Comparison of ENCODE assay signal across 23 cellular contexts in the genomic region with DNA sequence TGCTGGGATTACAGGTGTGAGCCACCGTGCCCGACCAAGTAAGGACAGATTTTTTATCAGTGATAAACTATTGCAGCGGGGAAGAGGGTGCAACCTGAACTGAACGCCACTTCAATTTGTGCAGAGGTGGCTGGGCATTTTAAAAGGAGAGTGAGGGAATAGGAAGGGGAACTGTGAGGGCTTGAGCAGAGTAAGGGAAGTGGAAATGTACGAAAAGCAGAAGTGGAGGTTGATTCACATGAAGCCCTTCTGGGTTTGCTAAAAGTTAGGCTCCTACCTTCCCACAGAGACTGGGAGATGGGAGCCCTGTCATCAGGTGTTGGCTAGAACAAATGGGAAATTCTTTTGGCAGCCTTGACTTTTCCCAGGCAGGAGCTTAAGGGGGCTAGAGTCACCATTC. TPM values are rescaled to one million over a fixed set of nuclear protein-coding genes. Genes with fewer than 3 reads are reported as not detected.
DNase-seq lines count a peak whose midpoint lies in the region; ATAC-seq, FAIRE-seq and TF ChIP-seq lines count a peak whose summit lies in the region.
"Had no signal": no experiment of that assay in that cellular context is flagged by ENCODE, and none has a peak within 500 bp of the region (broad histone marks: within the 10 kb centered on the region; RNA-seq: fewer than 3 reads in every experiment).

No MANE protein-coding gene starts in this region.

- peak; percentile 62 for ATAC-seq in GM18868 (IDR thresholded peaks at IDR 0.05; ENCODE audit: unreplicated experiment)
- ATAC-seq in K562: no peak
- ATAC-seq: activated naive CD8-positive, alpha-beta T cell treated with anti-CD3 and anti-CD28 coated beads, Interleukin-2, amount 50 U/mL, for 24 hours; left colon had no signal

- no TSS peak for BruUV-seq in K562 (replicated peaks; lab: Mats Ljungman, UMichigan)

- no peak overlapping the region for H3K4me3 ChIP-seq in K562
- peak overlapping the region in 1 of 8 donors; percentile 3 for H3K4me3 ChIP-seq in spleen
- no peak overlapping the region for H3K4me3 ChIP-seq in Karpas-422 (ENCODE audit: low read length)
- H3K4me3 ChIP-seq in thyroid gland (replicated peaks in 1 of 3): no peak overlapping the region
- H3K4me3 ChIP-seq in esophagus muscularis mucosa: no peak overlapping the region
- H3K4me3 ChIP-seq: HAP-1, right atrium auricular region had no signal

- H3K36me3 ChIP-seq in K562 (ENCODE audit: control insufficient read depth, insufficient read depth, low read length) (peaks cover 7% of the 10 kb centered on the region; the same call in 1 of the 3 replicates), spleen (peaks cover 0 to 81% (median 57%) of the 10 kb centered on the region in 6 donors), Karpas-422 (ENCODE audit: insufficient read depth, low read length) (0 out of 2 replicates have a peak, but pooled peaks cover 3% of the 10 kb centered on the region), thyroid gland (peaks cover 30 to 46% of the 10 kb centered on the region in 2 donors), esophagus muscularis mucosa (peaks cover 40 to 79% (median 71%) of the 10 kb centered on the region in 4 donors)

- H3K27me3 ChIP-seq in K562 (ENCODE audit: control insufficient read depth in 2 of 2, insufficient read depth in 2 of 2, low read length in 2 of 2) (no peaks in the 10 kb centered on the region), spleen (replicated peaks in 1 of 7) (no peaks in the 10 kb centered on the region), Karpas-422 (ENCODE audit: low read length) (no peaks in the 10 kb centered on the region), thyroid gland (no peaks in the 10 kb centered on the region), esophagus muscularis mucosa (no peaks in the 10 kb centered on the region)
- H3K27me3 ChIP-seq: right atrium auricular region had no signal

- no peaks in the 10 kb centered on the region for H3K9me2 ChIP-seq in Karpas-422 (replicated peaks; ENCODE audit: insufficient read depth, low read length)

- FAIRE-seq in K562 (lab: Jason Lieb, UNC): no peak

- CTCF ChIA-PET in K562 (lab: Yijun Ruan, JAX; ENCODE audit: low intra/inter-chr PET ratio): no interaction called here

- TF ChIP-seq RAD21 in K562 (CRISPR knock-in tag; conservative IDR thresholded peaks at IDR 0.05 in 1 of 2, IDR thresholded peaks at IDR 0.05 in 1 of 2): no peak

- H4K20me1 ChIP-seq in K562 (replicated peaks; ENCODE audit: control insufficient read depth, insufficient read depth, low read length) (no peaks in the 10 kb centered on the region), Karpas-422 (ENCODE audit: insufficient read depth, low read depth, low read length) (no peaks in the 10 kb centered on the region)

- TF ChIP-seq POLR2A in K562 (conservative IDR thresholded peaks at IDR 0.05) (no peak), spleen (IDR thresholded peaks at IDR 0.05) (no peak), thyroid gland (IDR thresholded peaks at IDR 0.05) (no peak), esophagus muscularis mucosa (IDR thresholded peaks at IDR 0.05; ENCODE audit: low read depth) (no peak)

- POLR2A ChIA-PET in K562 (lab: Yijun Ruan, JAX): no interaction called here

- H3K4me1 ChIP-seq in K562 (replicated peaks in 1 of 2; ENCODE audit: control insufficient read depth in 2 of 2, insufficient read depth in 2 of 2, low read length in 2 of 2) (peaks cover 0 to 4% of the 10 kb centered on the region in 2 experiments; a peak in 2 of 5 replicates), spleen (peaks cover 0 to 31% (median 13%) of the 10 kb centered on the region in 6 donors), Karpas-422 (ENCODE audit: low read length) (peaks cover 6% of the 10 kb centered on the region), thyroid gland (no peaks in the 10 kb centered on the region), esophagus muscularis mucosa (peaks cover under 1 to 8% (median 2%) of the 10 kb centered on the region in 4 donors)
- H3K4me1 ChIP-seq: HAP-1 had no signal

- TF ChIP-seq EP300 in K562 (IDR thresholded peaks at IDR 0.05; ENCODE audit: low read length) (no peak), esophagus muscularis mucosa (IDR thresholded peaks at IDR 0.05) (no peak)

- no peak overlapping the region for H3K27ac ChIP-seq in K562 (ENCODE audit: extremely low read depth, low read depth, low read length)
- peak overlapping the region in 6 of 8 donors; percentile 13 to 51 (median 24) for H3K27ac ChIP-seq in spleen
- no peak overlapping the region for H3K27ac ChIP-seq in Karpas-422 (ENCODE audit: low read length)
- H3K27ac ChIP-seq in thyroid gland: no peak overlapping the region
- H3K27ac ChIP-seq in esophagus muscularis mucosa (replicated peaks in 1 of 4): no peak overlapping the region
- H3K27ac ChIP-seq: right atrium auricular region had no signal

- TF ChIP-seq CTCF in K562 (IDR thresholded peaks at IDR 0.05 in 2 of 3, conservative IDR thresholded peaks at IDR 0.05 in 1 of 3; ENCODE audit: insufficient read depth in 2 of 3, low read depth in 1 of 3, low read length in 3 of 3) (no peak), spleen (IDR thresholded peaks at IDR 0.05 in 8 of 11, conservative IDR thresholded peaks at IDR 0.05 in 3 of 11) (no peak), thyroid gland (IDR thresholded peaks at IDR 0.05) (no peak), esophagus muscularis mucosa (IDR thresholded peaks at IDR 0.05) (no peak)

- WGBS in K562 (ENCODE audit: insufficient coverage, low coverage, missing lambda C conversion rate): 80% methylated on average over 5 of the region's 5 CpGs
- 33 to 57% (median 43%) methylated on average over 5 of the region's 5 CpGs for WGBS in spleen, 5 donors
- 92 to 97% methylated on average over 5 of the region's 5 CpGs for WGBS in thyroid gland, 2 donors
- 79% methylated on average over 5 of the region's 5 CpGs for WGBS in esophagus muscularis mucosa

- H3K9ac ChIP-seq in K562 (ENCODE audit: insufficient read depth in 1 of 2, low read depth in 2 of 2, low read length in 2 of 2) (no peak overlapping the region), Karpas-422 (ENCODE audit: low read length) (no peak overlapping the region)

- H2AFZ ChIP-seq in K562 (ENCODE audit: low read depth, low read length) (no peak overlapping the region), Karpas-422 (ENCODE audit: low read length) (no peak overlapping the region)

- H3K9me1 ChIP-seq in K562 (ENCODE audit: control insufficient read depth, insufficient read depth, low read length): no peaks in the 10 kb centered on the region

- in situ Hi-C loops in K562 (cut with MboI): no loop called here

- H3K79me2 ChIP-seq in K562 (ENCODE audit: control insufficient read depth, insufficient read depth, low read length): 0 out of 3 replicates have a peak, but pooled peaks cover under 1% of the 10 kb centered on the region
- peaks cover 5% of the 10 kb centered on the region for H3K79me2 ChIP-seq in Karpas-422 (ENCODE audit: low read length)

- intact Hi-C loops in K562 (cut with micrococcal nuclease): no loop called here
- intact Hi-C loops in spleen (cut with DNase I; ENCODE audit: low total_unique reads): no loop called here
- intact Hi-C loops in thyroid gland (cut with DNase I): no loop called here
- intact Hi-C loops in esophagus muscularis mucosa (cut with DNase I): no loop called here

- H3K4me2 ChIP-seq in K562 (ENCODE audit: insufficient read depth, low read length) (no peak overlapping the region), Karpas-422 (ENCODE audit: low read depth, low read length, poor library complexity, severe bottlenecking) (no peak overlapping the region)

- no peaks in the 10 kb centered on the region for H3K9me3 ChIP-seq in K562 (replicated peaks; ENCODE audit: control insufficient read depth, insufficient read depth, low read depth, low read length)
- no peaks in the 10 kb centered on the region for H3K9me3 ChIP-seq in spleen
- H3K9me3 ChIP-seq in Karpas-422 (ENCODE audit: low read length): no peaks in the 10 kb centered on the region
- H3K9me3 ChIP-seq in thyroid gland: no peaks in the 10 kb centered on the region
- H3K9me3 ChIP-seq in esophagus muscularis mucosa: no peaks in the 10 kb centered on the region
- H3K9me3 ChIP-seq: HAP-1, right atrium auricular region had no signal

- peak; percentile 81 for DNase-seq in NOMO-1 treated with dmso at 0.1 percent for 144 hours (lab: John Stamatoyannopoulos, UW; ENCODE audit: unreplicated experiment)
- no peak for DNase-seq in K562 (ENCODE audit: extremely low read depth in 1 of 4, low spot score in 3 of 4)
- DNase-seq in spleen: no peak
- DNase-seq in Karpas-422: no peak
- no peak for DNase-seq in thyroid gland
- no peak for DNase-seq in esophagus muscularis mucosa (ENCODE audit: extremely low spot score)
- no peak for DNase-seq in NCI-H510A (lab: John Stamatoyannopoulos, UW)
- DNase-seq: activated CD4-positive, alpha-beta T cell treated with anti-CD3 and anti-CD28 coated beads for 1 hour; activated naive CD8-positive, alpha-beta T cell treated with anti-CD3 and anti-CD28 coated beads, Interleukin-2, amount 50 U/mL, for 24 hours; dermis blood vessel endothelial cell; DMS79 treated with DMSO at 0.1 percent for 48 hours; foreskin melanocyte; left colon; NCI-H1694; NCI-H345; NK-92 treated with Interleukin-12 subunit alpha and Interleukin-12 subunit beta, amount 100 ng/mL, for 24 hours; SHP77; stimulated activated naive CD4-positive, alpha-beta T cell had no signal

RNA-seq across cellular contexts. Expression of a gene that starts 6.1 kb away (rescaled TPM):
- 27.6 and 95.1 TPM in 2 replicates for total RNA-seq in K562 (2011; cell fraction: chromatin; rRNA removed; ENCODE audit: low replicate concordance)
- 56.0 and 75.7 TPM in 2 replicates for total RNA-seq in K562 (2011; cell fraction: nucleolus; rRNA removed)
- 40.2 and 44.7 TPM in 2 replicates for total RNA-seq in K562 (2011; cell fraction: nucleoplasm; rRNA removed)
- total RNA-seq in K562 (2014; rRNA removed) (8.5 and 10.3 TPM in 2 replicates), K562 (2014; rRNA removed; fragmentation: Illumina TruSeq; extraction: Trizol) (3.3 TPM in 2 replicates), K562 (2015; rRNA removed; fragmentation: Illumina TruSeq; extraction: Trizol) (5.6 and 6.5 TPM in 2 replicates), K562 (2021) (20.6 and 21.7 TPM in 2 replicates), spleen (10 to 100 TPM; 25.8 to 57.0 (median 35.9) TPM), thyroid gland (10 to 100 TPM; 14.6 to 25.0 (median 19.7) TPM), esophagus muscularis mucosa (10 to 100 TPM in 3 of 4 donors, 1 to 10 TPM in 1; 8.9 to 24.2 (median 14.3) TPM)
- polyA plus RNA-seq in K562 (2011; rRNA removed) (4.7 and 14.4 TPM in 2 replicates), K562 (2014; fragmentation: Illumina TruSeq; extraction: Trizol) (7.3 and 10.6 TPM in 2 replicates), K562 (2014; fragmentation: Nextera tagmentation; extraction: Ambion mirVana) (under 1 TPM; 0.52 to 0.89 TPM), K562 (2014; rRNA removed) (9.0 and 12.6 TPM in 2 replicates), spleen (10 to 100 TPM; 15.8 to 40.8 (median 40.3) TPM)
- 5.6 and 6.8 TPM in 2 replicates for polyA plus RNA-seq in K562 (2011; cell fraction: cytosol; rRNA removed)
- polyA plus RNA-seq in K562 (2011; cell fraction: nucleus; rRNA removed): 89.3 and 106 TPM in 2 replicates
- polyA plus RNA-seq in K562 (2012): 14.2 TPM in 2 replicates
- 5.2 and 5.4 TPM in 2 replicates for polyA minus RNA-seq in K562 (2011; rRNA and poly(A)+ RNA removed)
- 9.6 and 10.6 TPM in 2 replicates for polyA minus RNA-seq in K562 (2011; cell fraction: cytosol; rRNA and poly(A)+ RNA removed)
- polyA minus RNA-seq in K562 (2011; cell fraction: nucleus; rRNA and poly(A)+ RNA removed): 27.2 and 31.0 TPM in 2 replicates
- total RNA-seq in Karpas-422 (2014; rRNA removed; shearing (Covaris generic); ENCODE audit: low replicate concordance): 19.8 and 24.0 TPM in 2 replicates

RNA-seq across cellular contexts. Expression of a gene that starts 23.6 kb away (rescaled TPM):
- total RNA-seq in K562 (2011; cell fraction: chromatin; rRNA removed; ENCODE audit: low replicate concordance): 0.28 and 2.2 TPM in 2 replicates
- total RNA-seq in K562 (2011; cell fraction: nucleolus; rRNA removed): 0.53 and 1.0 TPM in 2 replicates
- 0.53 and 0.59 TPM in 2 replicates for total RNA-seq in K562 (2011; cell fraction: nucleoplasm; rRNA removed)
- total RNA-seq in K562 (2014; rRNA removed) (not detected in 2 replicates), K562 (2014; rRNA removed; fragmentation: Illumina TruSeq; extraction: Trizol) (not detected in 2 replicates), K562 (2015; rRNA removed; fragmentation: Illumina TruSeq; extraction: Trizol) (0.04 TPM in 1 of 2 replicates, not detected in the other), K562 (2021) (0.04 and 0.31 TPM in 2 replicates), spleen (1 to 10 TPM; 1.6 to 9.2 (median 3.9) TPM), thyroid gland (1 to 10 TPM; 1.2 to 3.2 (median 2.8) TPM), esophagus muscularis mucosa (10 to 100 TPM; 15.0 to 30.4 (median 20.5) TPM)
- polyA plus RNA-seq in K562 (2011; rRNA removed) (0.26 and 0.76 TPM in 2 replicates), K562 (2014; fragmentation: Illumina TruSeq; extraction: Trizol) (0.04 TPM in 1 of 2 replicates, not detected in the other), K562 (2014; fragmentation: Nextera tagmentation; extraction: Ambion mirVana) (not detected), K562 (2014; rRNA removed) (0.05 and 0.11 TPM in 2 replicates), spleen (1 to 10 TPM in 1 of 3 donors, under 1 TPM in 2; 0.71 to 1.3 (median 0.74) TPM)
- 0.39 and 0.62 TPM in 2 replicates for polyA plus RNA-seq in K562 (2011; cell fraction: cytosol; rRNA removed)
- 3.3 and 5.9 TPM in 2 replicates for polyA plus RNA-seq in K562 (2011; cell fraction: nucleus; rRNA removed)
- polyA plus RNA-seq in K562 (2012): 0.08 and 0.17 TPM in 2 replicates
- polyA minus RNA-seq in K562 (2011; rRNA and poly(A)+ RNA removed): not detected in 2 replicates
- not detected in 2 replicates for polyA minus RNA-seq in K562 (2011; cell fraction: cytosol; rRNA and poly(A)+ RNA removed)
- polyA minus RNA-seq in K562 (2011; cell fraction: nucleus; rRNA and poly(A)+ RNA removed): 1.1 and 2.2 TPM in 2 replicates
- not detected in 2 replicates for total RNA-seq in Karpas-422 (2014; rRNA removed; shearing (Covaris generic); ENCODE audit: low replicate concordance)
- total RNA-seq: T-helper 2 cell treated with Interferon-gamma antibody and Interleukin-4, amounts not matched to agents 100 ng/mL and 5 ng/mL, for 36 hours had no signal

RNA-seq across cellular contexts. Expression of a gene that starts 31.7 kb away (rescaled TPM):
- 0.56 and 0.93 TPM in 2 replicates for total RNA-seq in K562 (2011; cell fraction: chromatin; rRNA removed; ENCODE audit: low replicate concordance)
- 0.79 and 1.0 TPM in 2 replicates for total RNA-seq in K562 (2011; cell fraction: nucleolus; rRNA removed)
- total RNA-seq in K562 (2011; cell fraction: nucleoplasm; rRNA removed): 0.84 and 1.1 TPM in 2 replicates
- 1.1 and 1.3 TPM in 2 replicates for total RNA-seq in K562 (2014; rRNA removed)
- total RNA-seq in K562 (2014; rRNA removed; fragmentation: Illumina TruSeq; extraction: Trizol): 0.11 and 0.13 TPM in 2 replicates
- 0.40 and 0.41 TPM in 2 replicates for total RNA-seq in K562 (2015; rRNA removed; fragmentation: Illumina TruSeq; extraction: Trizol)
- total RNA-seq in K562 (2021): 0.51 and 0.71 TPM in 2 replicates
- 0.61 and 0.72 TPM in 2 replicates for polyA plus RNA-seq in K562 (2011; rRNA removed)
- polyA plus RNA-seq in K562 (2011; cell fraction: cytosol; rRNA removed): 1.0 and 3.8 TPM in 2 replicates
- polyA plus RNA-seq in K562 (2011; cell fraction: nucleus; rRNA removed): 3.8 and 4.3 TPM in 2 replicates
- polyA plus RNA-seq in K562 (2012): 0.68 and 1.8 TPM in 2 replicates
- 0.36 and 0.61 TPM in 2 replicates for polyA plus RNA-seq in K562 (2014; fragmentation: Illumina TruSeq; extraction: Trizol)
- under 1 TPM; 0.07 TPM for polyA plus RNA-seq in K562 (2014; fragmentation: Nextera tagmentation; extraction: Ambion mirVana)
- 0.90 and 1.9 TPM in 2 replicates for polyA plus RNA-seq in K562 (2014; rRNA removed)
- 0.14 and 0.15 TPM in 2 replicates for polyA minus RNA-seq in K562 (2011; rRNA and poly(A)+ RNA removed)
- not detected in 2 replicates for polyA minus RNA-seq in K562 (2011; cell fraction: cytosol; rRNA and poly(A)+ RNA removed)
- polyA minus RNA-seq in K562 (2011; cell fraction: nucleus; rRNA and poly(A)+ RNA removed): 0.33 and 0.40 TPM in 2 replicates
- total RNA-seq in spleen: under 1 TPM in 1 of 7 donors, not detected in 6; 0.46 TPM
- under 1 TPM; 0.08 to 0.46 (median 0.16) TPM for polyA plus RNA-seq in spleen
- not detected in 2 replicates for total RNA-seq in Karpas-422 (2014; rRNA removed; shearing (Covaris generic); ENCODE audit: low replicate concordance)
- total RNA-seq in thyroid gland: 1 to 10 TPM in 1 of 4 donors, under 1 TPM in 2, not detected in 1; 0.50 to 1.1 (median 0.81) TPM
- under 1 TPM in 2 of 4 donors, not detected in 2; 0.45 to 0.75 TPM for total RNA-seq in esophagus muscularis mucosa
- total RNA-seq: dermis blood vessel endothelial cell; left colon; LHCN-M2; T-helper 2 cell treated with Interferon-gamma antibody and Interleukin-4, amounts not matched to agents 100 ng/mL and 5 ng/mL, for 36 hours had no signal

RNA-seq across cellular contexts. Expression of a gene that starts 32.4 kb away (rescaled TPM):
- 21.4 and 68.9 TPM in 2 replicates for total RNA-seq in K562 (2011; cell fraction: chromatin; rRNA removed; ENCODE audit: low replicate concordance)
- total RNA-seq in K562 (2011; cell fraction: nucleolus; rRNA removed): 49.9 and 55.4 TPM in 2 replicates
- 22.7 and 27.9 TPM in 2 replicates for total RNA-seq in K562 (2011; cell fraction: nucleoplasm; rRNA removed)
- total RNA-seq in K562 (2014; rRNA removed) (14.9 and 19.2 TPM in 2 replicates), K562 (2014; rRNA removed; fragmentation: Illumina TruSeq; extraction: Trizol) (2.5 and 3.0 TPM in 2 replicates), K562 (2015; rRNA removed; fragmentation: Illumina TruSeq; extraction: Trizol) (8.6 and 9.6 TPM in 2 replicates), K562 (2021) (24.5 and 26.6 TPM in 2 replicates), spleen (10 to 100 TPM; 26.7 to 51.6 (median 31.1) TPM), thyroid gland (100 to 1,000 TPM; 142 to 200 (median 170) TPM), esophagus muscularis mucosa (100 to 1,000 TPM in 2 of 4 donors, 10 to 100 TPM in 2; 51.9 to 123 (median 99.2) TPM)
- polyA plus RNA-seq in K562 (2011; rRNA removed) (10.2 and 14.7 TPM in 2 replicates), K562 (2014; fragmentation: Illumina TruSeq; extraction: Trizol) (6.8 and 12.6 TPM in 2 replicates), K562 (2014; fragmentation: Nextera tagmentation; extraction: Ambion mirVana) (1 to 10 TPM; 1.2 to 1.9 TPM), K562 (2014; rRNA removed) (19.3 and 19.8 TPM in 2 replicates), spleen (10 to 100 TPM; 15.9 to 32.0 (median 27.6) TPM)
- 9.2 and 21.4 TPM in 2 replicates for polyA plus RNA-seq in K562 (2011; cell fraction: cytosol; rRNA removed)
- polyA plus RNA-seq in K562 (2011; cell fraction: nucleus; rRNA removed): 91.1 and 133 TPM in 2 replicates
- 27.0 and 40.4 TPM in 2 replicates for polyA plus RNA-seq in K562 (2012)
- polyA minus RNA-seq in K562 (2011; rRNA and poly(A)+ RNA removed): 6.2 and 8.2 TPM in 2 replicates
- 14.2 and 18.7 TPM in 2 replicates for polyA minus RNA-seq in K562 (2011; cell fraction: cytosol; rRNA and poly(A)+ RNA removed)
- 17.0 and 18.6 TPM in 2 replicates for polyA minus RNA-seq in K562 (2011; cell fraction: nucleus; rRNA and poly(A)+ RNA removed)
- total RNA-seq in Karpas-422 (2014; rRNA removed; shearing (Covaris generic); ENCODE audit: low replicate concordance): not detected in 2 replicates
- total RNA-seq: T-helper 2 cell treated with Interferon-gamma antibody and Interleukin-4, amounts not matched to agents 100 ng/mL and 5 ng/mL, for 36 hours had no signal

RNA-seq across cellular contexts. Expression of a gene that starts 60.0 kb away (rescaled TPM):
- total RNA-seq in K562 (2011; cell fraction: chromatin; rRNA removed; ENCODE audit: low replicate concordance): 1.3 and 5.0 TPM in 2 replicates
- 4.3 and 6.5 TPM in 2 replicates for total RNA-seq in K562 (2011; cell fraction: nucleolus; rRNA removed)
- 3.1 and 3.4 TPM in 2 replicates for total RNA-seq in K562 (2011; cell fraction: nucleoplasm; rRNA removed)
- total RNA-seq in K562 (2014; rRNA removed) (1.1 and 2.5 TPM in 2 replicates), K562 (2014; rRNA removed; fragmentation: Illumina TruSeq; extraction: Trizol) (0.38 and 0.47 TPM in 2 replicates), K562 (2015; rRNA removed; fragmentation: Illumina TruSeq; extraction: Trizol) (0.98 and 1.1 TPM in 2 replicates), K562 (2021) (2.4 and 3.8 TPM in 2 replicates), spleen (1 to 10 TPM in 5 of 7 donors, under 1 TPM in 2; 0.39 to 2.8 (median 1.1) TPM), thyroid gland (10 to 100 TPM in 1 of 4 donors, 1 to 10 TPM in 3; 4.6 to 10.9 (median 5.4) TPM), esophagus muscularis mucosa (1 to 10 TPM; 3.7 to 4.7 (median 4.2) TPM)
- polyA plus RNA-seq in K562 (2011; rRNA removed) (1.1 and 2.2 TPM in 2 replicates), K562 (2014; fragmentation: Illumina TruSeq; extraction: Trizol) (1.0 and 1.3 TPM in 2 replicates), K562 (2014; fragmentation: Nextera tagmentation; extraction: Ambion mirVana) (under 1 TPM; 0.03 TPM), K562 (2014; rRNA removed) (2.5 and 2.7 TPM in 2 replicates), spleen (1 to 10 TPM; 1.1 to 2.1 (median 1.5) TPM)
- 2.6 and 3.9 TPM in 2 replicates for polyA plus RNA-seq in K562 (2011; cell fraction: cytosol; rRNA removed)
- polyA plus RNA-seq in K562 (2011; cell fraction: nucleus; rRNA removed): 19.4 and 26.1 TPM in 2 replicates
- polyA plus RNA-seq in K562 (2012): 2.1 and 3.5 TPM in 2 replicates
- polyA minus RNA-seq in K562 (2011; rRNA and poly(A)+ RNA removed): 0.36 and 0.81 TPM in 2 replicates
- polyA minus RNA-seq in K562 (2011; cell fraction: cytosol; rRNA and poly(A)+ RNA removed): 0.95 and 1.0 TPM in 2 replicates
- polyA minus RNA-seq in K562 (2011; cell fraction: nucleus; rRNA and poly(A)+ RNA removed): 1.5 and 1.7 TPM in 2 replicates
- total RNA-seq in Karpas-422 (2014; rRNA removed; shearing (Covaris generic); ENCODE audit: low replicate concordance): 2.7 and 3.2 TPM in 2 replicates

Comparison
In these comparisons a context has a peak if more than half of its experiments do, and no peak if none do; other contexts are left out.
1. H3K27ac ChIP-seq: peak in spleen (6 of 8); none in K562 (single experiment), Karpas-422 (single experiment), thyroid gland (0 of 3) and esophagus muscularis mucosa (0 of 4).